22 cellular contexts compared by ENCODE assay signal in the genomic region with DNA sequence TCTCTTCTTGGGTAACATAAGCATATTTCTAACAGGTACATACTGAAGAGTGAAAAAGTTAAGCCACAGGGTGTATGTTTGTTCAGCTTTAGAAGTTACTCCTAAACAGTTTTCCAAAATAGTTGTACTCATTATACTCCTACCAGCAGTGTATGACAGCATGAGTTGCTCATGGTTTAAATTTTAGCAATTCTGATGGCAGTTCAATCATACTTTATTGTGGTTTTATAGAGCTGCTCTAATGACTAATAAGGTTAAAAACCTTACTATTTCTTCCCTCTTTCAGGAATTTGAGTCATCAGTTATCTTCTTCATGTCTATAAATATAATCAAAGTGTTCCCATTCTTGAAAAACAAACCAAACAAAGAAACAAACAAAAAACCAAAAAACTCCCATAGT.
"Had no signal": no experiment of that assay in that cellular context is flagged by ENCODE, and none has a peak within 500 bp of the region (broad histone marks: within the 10 kb centered on the region; RNA-seq: fewer than 3 reads in every experiment).

No MANE protein-coding gene starts in this region.

- H3K9me3 ChIP-seq: adrenal gland, body of pancreas, gastrocnemius medialis, right lobe of liver, uterus had no signal

- H3K4me1 ChIP-seq: adrenal gland, body of pancreas, gastrocnemius medialis, right lobe of liver, uterus had no signal

- H3K27ac ChIP-seq: adrenal gland, body of pancreas, epithelial cell of prostate, gastrocnemius medialis, right lobe of liver, skin epidermis, uterus had no signal

- ATAC-seq: activated CD8-positive, alpha-beta T cell treated with anti-CD3 and anti-CD28 coated beads for 36 hours; body of pancreas; gastrocnemius medialis; left ventricle myocardium superior; right lobe of liver; stimulated activated memory B cell treated with anti-CD40 and anti-IgM and Interleukin-4, amounts not matched to agents 10 μg/mL and 1 μg/mL and 100 μg/mL, for 72 hours; stimulated activated naive CD8-positive, alpha-beta T cell treated with anti-CD3 and anti-CD28 coated beads, Interleukin-15, amount 100 ng/mL, for 72 hours had no signal

- DNase-seq: activated B cell treated with CpG ODN at 0.5 μM for 24 hours; activated CD4-positive, alpha-beta T cell treated with anti-CD3 and anti-CD28 coated beads, Interleukin-2, amount 50 U/mL, for 1 hour; activated CD8-positive, alpha-beta T cell treated with anti-CD3 and anti-CD28 coated beads for 36 hours; activated T-cell treated with anti-CD3 and anti-CD28 coated beads, Interleukin-2, amount 50 U/mL, for 48 hours; adrenal gland; aorta; body of pancreas; dermis blood vessel endothelial cell; effector CD8-positive, alpha-beta T cell; gastrocnemius medialis; glutamatergic neuron; left ventricle myocardium superior; right lobe of liver; stimulated activated CD4-positive, alpha-beta T cell treated with anti-CD3 and anti-CD28 coated beads, Interleukin-4, amount 100 ng/mL, for 4 hours; stimulated activated CD8-positive, alpha-beta memory T cell treated with anti-CD3 and anti-CD28 coated beads, Interleukin-4, amount 100 ng/mL, for 48 hours; stimulated activated naive CD8-positive, alpha-beta T cell treated with anti-CD3 and anti-CD28 coated beads, Interleukin-15, amount 100 ng/mL, for 72 hours; substantia nigra; T-helper 2 cell; uterus had no signal

- H3K36me3 ChIP-seq: adrenal gland, gastrocnemius medialis, right lobe of liver, uterus had no signal

- H3K27me3 ChIP-seq: adrenal gland, body of pancreas, gastrocnemius medialis, right lobe of liver, uterus had no signal

- H3K4me3 ChIP-seq: adrenal gland, body of pancreas, gastrocnemius medialis, right lobe of liver, skin epidermis, uterus had no signal
